In genomic region chr7:25093268-25093802, GRCh38 we compare ENCODE assay signal across 8 cellular contexts. TPM values are rescaled to one million over a fixed set of nuclear protein-coding genes. Genes with fewer than 3 reads are reported as not detected.
DNase-seq lines count a peak whose midpoint lies in the region; ATAC-seq, FAIRE-seq and TF ChIP-seq lines count a peak whose summit lies in the region.

No MANE protein-coding gene starts in this region.

- H3K4me3 ChIP-seq in NB4 (ENCODE audit: low read depth, low read length) (no peak overlapping the region), adipocyte (ENCODE audit: low read length) (no peak overlapping the region), small intestine (ENCODE audit: low read depth in 1 of 2, low read length in 2 of 2) (no peak overlapping the region)

- H3K36me3 ChIP-seq in adipocyte (ENCODE audit: control insufficient read depth, insufficient read depth, low read length, severe bottlenecking) (no peaks in the 10 kb centered on the region), small intestine (ENCODE audit: control insufficient read depth in 2 of 2, insufficient read depth in 2 of 2, low read length in 2 of 2) (no peaks in the 10 kb centered on the region)

- no peak overlapping the region for H3K9ac ChIP-seq in adipocyte (ENCODE audit: low read length)

- H3K4me1 ChIP-seq in adipocyte (ENCODE audit: control insufficient read depth, insufficient read depth, low read length) (peaks cover 7% of the 10 kb centered on the region), small intestine (ENCODE audit: control insufficient read depth in 2 of 2, insufficient read depth in 1 of 2, low read depth in 1 of 2, low read length in 1 of 2) (no peaks in the 10 kb centered on the region)

- H3K27ac ChIP-seq in small intestine (ENCODE audit: low read depth in 1 of 2, low read length in 1 of 2): no peak overlapping the region

- H3K9me3 ChIP-seq in adipocyte (ENCODE audit: control insufficient read depth, low read length): no peaks in the 10 kb centered on the region
- no peaks in the 10 kb centered on the region for H3K9me3 ChIP-seq in small intestine (ENCODE audit: control insufficient read depth, low read depth)

- TF ChIP-seq POLR2A in H54 (IDR thresholded peaks at IDR 0.05; ENCODE audit: low read depth, low read length): no peak
- no peak for TF ChIP-seq POLR2A in NB4 (IDR thresholded peaks at IDR 0.05; ENCODE audit: extremely low read depth, insufficient read length)

- WGBS in small intestine, 3 donors: 38 to 54% (median 51%) methylated on average over 3 of the region's 3 CpGs

- ATAC-seq in HG02970 (IDR thresholded peaks at IDR 0.05; ENCODE audit: low FRiP score, unreplicated experiment): no peak

- TF ChIP-seq CTCF in NB4 (IDR thresholded peaks at IDR 0.05; ENCODE audit: low read depth, low read length): peak; percentile 97

- peak; percentile 87 for DNase-seq in H54 (ENCODE audit: insufficient read length, low spot score)
- peak; percentile 82 for DNase-seq in NB4 (ENCODE audit: low read depth)
- DNase-seq in T-helper 1 cell: peak; percentile 31 to 63 (median 61)
- DNase-seq in adipocyte (ENCODE audit: low read depth): peak; percentile 89
- peak; percentile 77 for DNase-seq in hepatic stellate cell (ENCODE audit: low spot score)
- DNase-seq in small intestine: peak; percentile 79

- H3K27me3 ChIP-seq in adipocyte (replicated peaks; ENCODE audit: control insufficient read depth, insufficient read depth, low read length) (no peaks in the 10 kb centered on the region), small intestine (ENCODE audit: control insufficient read depth in 2 of 2, insufficient read depth in 2 of 2, low read length in 2 of 2) (no peaks in the 10 kb centered on the region)

- FAIRE-seq in G401.6 (lab: Jason Lieb, UNC) (peak; percentile 19), H54 (lab: Jason Lieb, UNC) (peak; percentile 36), small intestine (lab: Jason Lieb, UNC) (no peak)

RNA-seq across cellular contexts. Expression of gene CYCS, which starts 31.7 kb away (rescaled TPM):
- polyA plus RNA-seq in small intestine: 100 to 1,000 TPM; 139 to 181 (median 165) TPM
